Comparison of ENCODE assay signal across 1 cellular context in the genomic region with DNA sequence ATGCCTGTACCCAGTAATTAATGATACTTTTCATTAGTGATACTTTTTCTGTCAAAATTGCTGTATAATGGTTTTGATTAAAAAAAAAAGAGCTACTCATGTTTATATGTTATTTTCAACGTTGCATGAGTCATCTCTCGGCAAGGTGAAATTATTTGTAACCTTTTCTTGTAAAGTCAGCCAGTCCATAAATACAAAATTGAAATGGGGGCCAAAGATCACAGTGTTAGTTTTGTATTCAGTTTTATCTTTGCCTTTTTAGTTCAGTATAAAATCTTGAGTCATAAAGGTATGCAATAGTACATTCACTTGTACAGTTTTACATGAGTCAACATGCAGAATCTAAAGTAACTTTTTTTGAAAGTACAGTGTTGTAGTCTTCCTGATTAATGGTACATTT.
TF ChIP-seq lines count a peak whose summit lies in the region.

No MANE protein-coding gene starts in this region.

TF ChIP-seq in endothelial cell of umbilical vein, 7 proteins besides CTCF, POLR2A, EP300 and RAD21:
- peak; percentile 61 for TF ChIP-seq FOS (IDR thresholded peaks at IDR 0.05; ENCODE audit: borderline replicate concordance, insufficient read depth, low read length)
- TF ChIP-seq MYC (IDR thresholded peaks at IDR 0.05; ENCODE audit: low read depth, low read length), result no peak
- no peak for TF ChIP-seq GATA2 (IDR thresholded peaks at IDR 0.05; ENCODE audit: insufficient read depth, insufficient read length, low read depth, low read length)
- peak; percentile 44 for TF ChIP-seq JUN (IDR thresholded peaks at IDR 0.05; ENCODE audit: borderline replicate concordance, insufficient read depth, insufficient read length, low read depth)
